25 cellular contexts compared by ENCODE assay signal in the genomic region with DNA sequence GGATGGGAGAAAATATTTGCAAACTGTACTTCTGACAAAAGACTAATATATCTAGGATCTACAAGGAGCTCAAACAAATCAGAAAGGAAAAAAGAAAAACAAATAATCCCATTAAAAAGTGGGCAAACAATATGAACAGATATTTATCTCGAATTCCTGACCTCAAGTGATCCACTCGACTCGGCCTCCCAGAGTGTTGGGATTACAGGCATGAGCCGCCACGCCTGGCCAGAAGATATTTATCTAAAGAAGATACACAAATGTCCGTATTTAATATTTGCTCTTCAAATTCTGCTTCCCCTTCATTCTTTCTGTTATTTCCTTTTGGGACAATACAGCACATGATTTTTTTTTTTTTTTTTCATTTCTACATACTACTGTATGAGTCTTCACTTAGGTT.
"Had no signal": no experiment of that assay in that cellular context is flagged by ENCODE, and none has a peak within 500 bp of the region (broad histone marks: within the 10 kb centered on the region; RNA-seq: fewer than 3 reads in every experiment).

No MANE protein-coding gene starts in this region.

- ATAC-seq: activated CD4-positive, alpha-beta T cell treated with anti-CD3 and anti-CD28 coated beads for 36 hours; activated CD8-positive, alpha-beta memory T cell treated with anti-CD3 and anti-CD28 coated beads, Interleukin-2, amount 10 ng/mL, durations not matched to agents 7 days and 5 days; activated CD8-positive, alpha-beta T cell treated with anti-CD3 and anti-CD28 coated beads, Interleukin-2, amount 10 ng/mL, durations not matched to agents 7 days and 5 days; activated naive CD4-positive, alpha-beta T cell treated with anti-CD3 and anti-CD28 coated beads, Interleukin-2, amount 50 U/mL, for 72 hours; activated T-cell treated with anti-CD3 and anti-CD28 coated beads, Interleukin-2, amount 50 U/mL, for 72 hours; gastroesophageal sphincter; heart right ventricle; T-helper 17 cell had no signal

- DNase-seq: activated CD4-positive, alpha-beta memory T cell treated with anti-CD3 and anti-CD28 coated beads for 36 hours; activated CD4-positive, alpha-beta T cell treated with anti-CD3 and anti-CD28 coated beads for 36 hours; activated CD4-positive, alpha-beta T cell treated with anti-CD3 and anti-CD28 coated beads, Interleukin-2, amount 10 ng/mL, durations not matched to agents 24 days and 14 days; activated CD4-positive, CD25-positive, alpha-beta regulatory T cell; activated CD4-positive, CD25-positive, alpha-beta regulatory T cell treated with anti-CD3 and anti-CD28 coated beads, Interleukin-2, amount 50 U/mL, for 72 hours; activated CD8-positive, alpha-beta memory T cell treated with anti-CD3 and anti-CD28 coated beads, Interleukin-2, amount 10 ng/mL, durations not matched to agents 7 days and 5 days; activated CD8-positive, alpha-beta memory T cell treated with anti-CD3 and anti-CD28 coated beads, Interleukin-2, amount 50 U/mL, for 4 hours; activated CD8-positive, alpha-beta T cell treated with anti-CD3 and anti-CD28 coated beads, Interleukin-2, amount 10 ng/mL, durations not matched to agents 7 days and 5 days; activated gamma-delta T cell; activated naive CD4-positive, alpha-beta T cell; activated naive CD4-positive, alpha-beta T cell treated with anti-CD3 and anti-CD28 coated beads, Interleukin-2, amount 10 ng/mL, durations not matched to agents 7 days and 5 days; activated naive CD8-positive, alpha-beta T cell treated with anti-CD3 and anti-CD28 coated beads, Interleukin-2, amount 10 ng/mL, durations not matched to agents 7 days and 5 days; activated T-cell treated with anti-CD3 and anti-CD28 coated beads, Interleukin-2, amount 50 U/mL, for 1 hour; activated T-cell treated with anti-CD3 and anti-CD28 coated beads, Interleukin-2, amount 50 U/mL, for 72 hours; central memory CD4-positive, alpha-beta T cell; cerebellar nuclear complex; colonic mucosa; effector CD8-positive, alpha-beta T cell; esophagus squamous epithelium; foreskin melanocyte; heart right ventricle; T-helper 17 cell; T1000 had no signal
